ENCODE assay signal across 1 cellular context in the genomic region with DNA sequence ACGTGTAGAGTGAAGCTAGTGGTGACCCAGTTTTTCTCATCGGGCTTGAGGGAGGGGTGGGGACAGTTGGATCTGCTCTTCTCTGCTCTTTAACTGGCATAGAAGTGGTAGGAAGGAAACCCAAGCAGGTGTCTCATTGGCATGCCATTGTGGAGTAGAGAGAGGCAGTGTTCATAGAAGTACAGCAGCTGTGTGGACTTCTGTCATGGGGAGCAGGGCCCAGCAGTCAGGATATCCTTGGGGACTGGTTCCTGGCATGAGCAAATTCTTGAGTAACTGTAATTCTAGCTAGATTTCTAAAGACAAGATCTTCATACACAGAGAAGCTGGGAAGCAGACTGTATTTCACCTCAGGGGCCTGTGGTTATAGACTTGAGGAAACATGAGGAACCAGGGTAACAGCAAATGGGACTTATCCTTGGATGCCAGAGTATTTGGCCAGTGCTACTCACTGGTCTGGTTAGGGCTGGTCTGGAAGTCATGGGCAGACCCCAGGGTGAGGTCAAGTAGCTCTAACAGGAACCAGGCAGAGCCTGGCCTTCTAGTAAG.
TF ChIP-seq lines count a peak whose summit lies in the region.

No MANE protein-coding gene starts in this region.

TF ChIP-seq in H1, 55 proteins besides CTCF, POLR2A, EP300 and RAD21 (continued from another document):
- TF ChIP-seq POU5F1 (IDR thresholded peaks at IDR 0.05; ENCODE audit: low read depth, low read length): no peak
- no peak for TF ChIP-seq RXRA (IDR thresholded peaks at IDR 0.05; ENCODE audit: insufficient read depth, low read depth, low read length)
- no peak for TF ChIP-seq CHD1 (IDR thresholded peaks at IDR 0.05; ENCODE audit: low read depth, low read length)
- no peak for TF ChIP-seq TAF1 (IDR thresholded peaks at IDR 0.05; ENCODE audit: low read depth, low read length)
